1 cellular context compared by ENCODE assay signal in genomic region chr19:2942928-2943640, GRCh38.
TF ChIP-seq lines count a peak whose summit lies in the region.

No MANE protein-coding gene starts in this region.

TF ChIP-seq in HCT116, 20 proteins besides CTCF, POLR2A, EP300 and RAD21 (continued from another document):
- TF ChIP-seq ZBTB33 (IDR thresholded peaks at IDR 0.05; ENCODE audit: extremely low read depth, insufficient replicate concordance, low read length), result no peak
- no peak for TF ChIP-seq EGR1 (IDR thresholded peaks at IDR 0.05; ENCODE audit: low read depth)
- TF ChIP-seq EZH2 (IDR thresholded peaks at IDR 0.05), result no peak
- no peak for TF ChIP-seq EZH2phosphoT487 (IDR thresholded peaks at IDR 0.05; ENCODE audit: borderline replicate concordance)
- no peak for TF ChIP-seq YY1 (IDR thresholded peaks at IDR 0.05; ENCODE audit: extremely low read depth, insufficient replicate concordance, low read depth, low read length)
- TF ChIP-seq ZNF274 (IDR thresholded peaks at IDR 0.05; ENCODE audit: low read depth, low read length), result no peak
- TF ChIP-seq FOSL1 (IDR thresholded peaks at IDR 0.05; ENCODE audit: low read depth), result no peak
- TF ChIP-seq JUND (IDR thresholded peaks at IDR 0.05), result no peak
- no peak for TF ChIP-seq SRF (IDR thresholded peaks at IDR 0.05; ENCODE audit: low read depth)
- no peak for TF ChIP-seq REST (IDR thresholded peaks at IDR 0.05; ENCODE audit: low read depth)
- no peak for TF ChIP-seq POLR2AphosphoS5 (IDR thresholded peaks at IDR 0.05; ENCODE audit: low read depth, low read length)
- TF ChIP-seq ZFX (IDR thresholded peaks at IDR 0.05), result no peak
- TF ChIP-seq ELF1 (IDR thresholded peaks at IDR 0.05; ENCODE audit: borderline replicate concordance, low read depth), result no peak
- no peak for TF ChIP-seq MAX (IDR thresholded peaks at IDR 0.05)
- TF ChIP-seq ATF3 (IDR thresholded peaks at IDR 0.05), result no peak
- no peak for TF ChIP-seq TCF7L2 (IDR thresholded peaks at IDR 0.05; ENCODE audit: borderline replicate concordance, extremely low read depth, insufficient read depth, insufficient read length)
